1 cellular context compared by ENCODE assay signal in the genomic region with DNA sequence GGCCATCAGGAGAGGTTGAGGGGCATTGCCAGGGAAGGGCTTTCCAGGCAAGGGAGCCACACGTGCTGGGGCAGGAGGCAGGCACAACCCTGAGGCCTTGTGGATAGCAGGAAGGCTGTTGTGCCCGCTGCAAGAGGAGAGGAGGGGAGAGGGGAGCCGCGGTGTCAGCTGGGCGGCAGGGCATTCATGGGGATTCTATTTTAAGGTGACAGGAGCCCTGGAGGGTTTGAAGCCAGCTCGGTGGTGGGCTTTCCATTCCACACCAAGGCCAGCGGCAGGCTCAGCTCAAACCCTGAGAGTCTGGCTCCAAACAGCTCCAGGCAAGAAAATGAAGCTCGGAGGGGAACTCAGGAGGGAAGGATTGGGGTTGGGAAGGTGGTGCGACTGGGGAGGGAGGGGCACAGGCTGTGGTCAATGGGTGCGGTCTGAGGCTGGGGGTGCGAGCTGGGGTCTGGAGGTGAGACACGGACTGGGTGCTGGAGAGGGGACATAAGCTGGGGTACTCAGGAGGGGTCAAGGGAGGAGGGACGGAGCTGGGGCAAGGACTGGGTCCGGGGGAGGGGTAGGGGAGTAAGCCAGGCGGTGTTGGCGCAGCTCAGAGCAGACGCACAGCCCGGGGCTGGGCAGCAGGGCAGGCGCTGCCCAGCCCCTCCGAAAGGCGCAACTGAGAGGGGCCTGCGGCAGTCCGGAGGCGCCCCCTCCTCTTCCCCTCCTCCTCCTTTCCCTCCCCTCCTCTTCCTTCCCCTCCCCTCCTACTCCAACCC.
TF ChIP-seq lines count a peak whose summit lies in the region.

No MANE protein-coding gene starts in this region.

TF ChIP-seq in SK-N-SH, 30 proteins besides CTCF, POLR2A, EP300 and RAD21 (continued from another document):
- TF ChIP-seq REST (IDR thresholded peaks at IDR 0.05; ENCODE audit: low read depth, low read length) (no peak), MXI1 (IDR thresholded peaks at IDR 0.05; ENCODE audit: low read depth, low read length) (no peak), TCF12 (IDR thresholded peaks at IDR 0.05) (no peak), FOXJ3 (CRISPR knock-in tag; IDR thresholded peaks at IDR 0.05) (no peak), RFX5 (IDR thresholded peaks at IDR 0.05; ENCODE audit: low read length) (no peak), YY1 (IDR thresholded peaks at IDR 0.05; ENCODE audit: low read depth) (no peak), JUND (IDR thresholded peaks at IDR 0.05) (no peak), SIN3A (IDR thresholded peaks at IDR 0.05; ENCODE audit: borderline replicate concordance, low read depth, low read length) (no peak)
- TF ChIP-seq, protein P1, sequence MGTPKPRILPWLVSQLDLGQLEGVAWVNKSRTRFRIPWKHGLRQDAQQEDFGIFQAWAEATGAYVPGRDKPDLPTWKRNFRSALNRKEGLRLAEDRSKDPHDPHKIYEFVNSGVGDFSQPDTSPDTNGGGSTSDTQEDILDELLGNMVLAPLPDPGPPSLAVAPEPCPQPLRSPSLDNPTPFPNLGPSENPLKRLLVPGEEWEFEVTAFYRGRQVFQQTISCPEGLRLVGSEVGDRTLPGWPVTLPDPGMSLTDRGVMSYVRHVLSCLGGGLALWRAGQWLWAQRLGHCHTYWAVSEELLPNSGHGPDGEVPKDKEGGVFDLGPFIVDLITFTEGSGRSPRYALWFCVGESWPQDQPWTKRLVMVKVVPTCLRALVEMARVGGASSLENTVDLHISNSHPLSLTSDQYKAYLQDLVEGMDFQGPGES (IDR thresholded peaks at IDR 0.05; ENCODE audit: low read depth, low read length) = no peak
TF ChIP-seq in SK-N-SH: peak in this region for 0.
